Comparison of ENCODE assay signal across 13 cellular contexts in genomic region chr7:129103561-129104324, GRCh38.
"Had no signal": no experiment of that assay in that cellular context is flagged by ENCODE, and none has a peak within 500 bp of the region (broad histone marks: within the 10 kb centered on the region; RNA-seq: fewer than 3 reads in every experiment).

No MANE protein-coding gene starts in this region.

- DNase-seq: activated CD4-positive, alpha-beta T cell treated with anti-CD3 and anti-CD28 coated beads, Interleukin-2, amount 50 U/mL, for 48 hours; activated naive CD4-positive, alpha-beta T cell treated with anti-CD3 and anti-CD28 coated beads, Interleukin-2, amount 10 ng/mL, durations not matched to agents 7 days and 5 days; activated T-cell treated with anti-CD3 and anti-CD28 coated beads, Interleukin-2, amount 50 U/mL, for 1 hour; gastrocnemius medialis; stimulated activated CD4-positive, alpha-beta T cell treated with anti-CD3 and anti-CD28 coated beads, Interleukin-1b, Interleukin-23, amount 100 ng/mL, for 48 hours; stomach; T-helper 1 cell; testis had no signal

- H3K9me3 ChIP-seq: ascending aorta, gastrocnemius medialis, stomach, testis had no signal

- H3K27me3 ChIP-seq: ascending aorta, cardiac muscle cell, gastrocnemius medialis, stomach, testis had no signal

- H3K36me3 ChIP-seq: ascending aorta, cardiac muscle cell, gastrocnemius medialis, stomach had no signal

- H3K4me3 ChIP-seq: ascending aorta, cardiac muscle cell, gastrocnemius medialis, stomach, testis had no signal

- H3K4me1 ChIP-seq: ascending aorta had no signal

- H3K27ac ChIP-seq: ascending aorta, cardiac muscle cell, epithelial cell of prostate, gastrocnemius medialis, stomach, testis, VCaP had no signal

- FAIRE-seq: urothelium cell line had no signal

- ATAC-seq: gastrocnemius medialis had no signal
